ENCODE assay signal across 8 cellular contexts in genomic region chr2:20693317-20693716, GRCh38. TPM values are rescaled to one million over a fixed set of nuclear protein-coding genes. Genes with fewer than 3 reads are reported as not detected.
"Had no signal": no experiment of that assay in that cellular context is flagged by ENCODE, and none has a peak within 500 bp of the region (broad histone marks: within the 10 kb centered on the region; RNA-seq: fewer than 3 reads in every experiment).

No MANE protein-coding gene starts in this region.

- FAIRE-seq: HepG2, HTR-8/SVneo had no signal

- ATAC-seq: HepG2 had no signal

- H3K4me3 Mint-ChIP-seq: IgD-negative memory B cell had no signal

- DNase-seq: IMR-90, KBM-7, KG1 had no signal

- H3K27ac ChIP-seq: HL-60 had no signal

- H3K27me3 Mint-ChIP-seq: IgD-negative memory B cell had no signal

RNA-seq across cellular contexts. Expression of gene GDF7, which starts 26.4 kb away (rescaled TPM):
- total RNA-seq: HT-29 had no signal
